Comparison of ENCODE assay signal across 1 cellular context in genomic region chr20:34388678-34389077, GRCh38.
TF ChIP-seq lines count a peak whose summit lies in the region.

No MANE protein-coding gene starts in this region.

TF ChIP-seq in IMR-90, 13 proteins besides CTCF, POLR2A, EP300 and RAD21 (continued from another document):
- TF ChIP-seq CHD1 (IDR thresholded peaks at IDR 0.05; ENCODE audit: low read depth, low read length): no peak
- TF ChIP-seq BHLHE40 (IDR thresholded peaks at IDR 0.05; ENCODE audit: low read depth, low read length): no peak
- no peak for TF ChIP-seq RFX5 (IDR thresholded peaks at IDR 0.05; ENCODE audit: low read depth, low read length)
- TF ChIP-seq MXI1 (IDR thresholded peaks at IDR 0.05; ENCODE audit: borderline replicate concordance, low read depth, low read length): no peak
- no peak for TF ChIP-seq MAFK (IDR thresholded peaks at IDR 0.05; ENCODE audit: low read depth, low read length)
- TF ChIP-seq NFE2L2 (IDR thresholded peaks at IDR 0.05; ENCODE audit: low read depth, low read length): no peak
- TF ChIP-seq RCOR1 (IDR thresholded peaks at IDR 0.05; ENCODE audit: insufficient replicate concordance, low read length): no peak
TF ChIP-seq in IMR-90: peak in this region for 0.
